In the genomic region with DNA sequence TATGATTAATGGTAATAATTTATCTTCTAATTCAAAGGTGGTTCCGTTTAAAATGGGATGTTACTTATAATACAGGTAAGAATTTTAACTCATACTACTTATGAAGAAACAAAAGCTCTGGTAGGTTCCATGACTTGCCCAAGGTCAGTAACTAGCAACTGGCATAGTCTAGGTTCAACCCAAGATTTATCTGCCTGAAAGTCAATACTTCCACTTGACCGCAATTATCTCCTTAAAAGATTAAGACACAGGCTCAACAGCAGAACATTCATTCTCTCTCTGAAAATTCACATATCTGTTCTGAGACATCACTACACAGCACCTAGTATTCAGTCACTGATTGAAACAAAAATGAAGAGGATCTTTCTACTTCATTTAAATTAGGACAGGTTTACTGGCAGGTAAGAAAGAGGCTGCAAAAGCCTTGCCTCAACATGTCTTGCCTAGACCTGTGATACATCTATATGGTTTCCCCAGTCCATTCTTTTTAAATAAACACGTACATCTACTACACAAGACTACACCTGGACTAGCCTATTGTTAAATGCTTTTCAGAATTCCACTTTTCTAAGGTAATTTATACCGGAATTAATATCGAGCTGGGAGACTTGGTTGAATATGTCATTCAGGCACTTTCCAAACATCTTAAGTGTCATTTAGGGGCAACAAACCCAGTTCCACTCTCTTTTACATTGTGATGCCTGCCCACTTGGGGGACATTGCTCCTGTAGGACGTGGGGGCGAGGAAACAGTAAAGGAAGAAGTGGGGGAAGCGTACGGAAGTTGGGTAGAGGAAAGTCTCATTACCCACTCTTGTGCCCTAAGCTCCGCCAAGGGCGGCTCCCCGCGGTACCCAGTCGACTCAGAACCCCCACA, we compare ENCODE assay signal across 8 cellular contexts.
A peak's percentile ranks its signal among the peaks of the same experiment; 100 is the strongest.
DNase-seq lines count a peak whose midpoint lies in the region; ATAC-seq and TF ChIP-seq lines count a peak whose summit lies in the region.

No MANE protein-coding gene starts in this region.

- ATAC-seq in GM18907 (IDR thresholded peaks at IDR 0.05; ENCODE audit: unreplicated experiment) = peak; percentile 3

- no peaks in the 10 kb centered on the region for H3K36me3 Mint-ChIP-seq in activated naive CD4-positive, alpha-beta T cell treated with anti-CD3 and anti-CD28 coated beads, Interleukin-2, amount 50 U/mL, for 24 hours

- H3K36me3 ChIP-seq in iPS-15b (ENCODE audit: control insufficient read depth, insufficient read depth, low read length) = no peaks in the 10 kb centered on the region

- H3K9me3 ChIP-seq in iPS-15b (ENCODE audit: control insufficient read depth, insufficient read depth, low read length) = no peaks in the 10 kb centered on the region

- no peak for TF ChIP-seq CTCF in LNCaP clone FGC (IDR thresholded peaks at IDR 0.05; ENCODE audit: control insufficient read depth, extremely low read depth, insufficient read depth)

- no peaks in the 10 kb centered on the region for H3K27me3 ChIP-seq in iPS-15b (ENCODE audit: control insufficient read depth, insufficient read depth, low read length)

- H3K4me3 ChIP-seq in LNCaP clone FGC (ENCODE audit: low read depth, low read length) (peak overlapping the region; percentile 93), iPS-15b (ENCODE audit: low read depth, low read length) (peak overlapping the region; percentile 96)

- peak overlapping the region; percentile 94 for H3K9ac ChIP-seq in iPS-15b (ENCODE audit: low read depth, low read length)

- no peak for DNase-seq in LNCaP clone FGC (ENCODE audit: low read depth)
- DNase-seq in stimulated activated naive CD4-positive, alpha-beta T cell treated with Interleukin-2 at 50 U/mL for 16 hours (lab: John Stamatoyannopoulos, UW) = peak; percentile 24
- DNase-seq in NCI-H2107 (lab: John Stamatoyannopoulos, UW) = no peak
- DNase-seq in stimulated activated CD4-positive, alpha-beta T cell treated with anti-CD3 and anti-CD28 coated beads, Interleukin-15, amount 100 ng/mL, for 24 hours = no peak
- DNase-seq in activated CD4-positive, alpha-beta T cell treated with anti-CD3 and anti-CD28 coated beads for 48 hours = no peak

- H3K4me3 Mint-ChIP-seq in activated naive CD4-positive, alpha-beta T cell treated with anti-CD3 and anti-CD28 coated beads, Interleukin-2, amount 50 U/mL, for 24 hours = peak overlapping the region; percentile 88

- peaks cover 18% of the 10 kb centered on the region for H3K4me1 Mint-ChIP-seq in activated naive CD4-positive, alpha-beta T cell treated with anti-CD3 and anti-CD28 coated beads, Interleukin-2, amount 50 U/mL, for 24 hours

- peaks cover 2% of the 10 kb centered on the region for H3K4me1 ChIP-seq in iPS-15b (ENCODE audit: control insufficient read depth, insufficient read depth, low read length)

- no peaks in the 10 kb centered on the region for H3K27me3 Mint-ChIP-seq in activated naive CD4-positive, alpha-beta T cell treated with anti-CD3 and anti-CD28 coated beads, Interleukin-2, amount 50 U/mL, for 24 hours

- H3K27ac Mint-ChIP-seq in activated naive CD4-positive, alpha-beta T cell treated with anti-CD3 and anti-CD28 coated beads, Interleukin-2, amount 50 U/mL, for 24 hours = peak overlapping the region; percentile 94

- no peaks in the 10 kb centered on the region for H3K9me3 Mint-ChIP-seq in activated naive CD4-positive, alpha-beta T cell treated with anti-CD3 and anti-CD28 coated beads, Interleukin-2, amount 50 U/mL, for 24 hours
